Comparison of ENCODE assay signal across 35 cellular contexts in the genomic region with DNA sequence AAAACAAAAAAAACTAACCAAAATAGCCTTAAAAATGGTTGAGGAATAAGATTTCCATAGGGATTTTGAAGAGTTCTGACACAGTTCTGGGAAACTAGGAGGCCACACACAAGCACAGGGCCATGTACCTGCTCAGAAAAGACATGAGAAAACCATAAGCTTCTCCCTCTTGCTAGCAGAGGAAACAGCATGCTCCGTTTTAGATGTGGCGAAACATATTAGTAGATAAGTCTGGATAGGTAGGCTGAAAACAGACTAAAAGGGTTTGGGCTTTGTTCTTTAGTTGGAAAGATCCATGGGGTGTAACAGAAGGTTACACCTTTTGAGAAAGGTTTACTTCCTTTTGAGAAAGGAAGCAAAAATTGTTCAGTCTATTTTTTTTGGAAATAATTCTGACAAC. TPM values are rescaled to one million over a fixed set of nuclear protein-coding genes. Genes with fewer than 3 reads are reported as not detected.
"Had no signal": no experiment of that assay in that cellular context is flagged by ENCODE, and none has a peak within 500 bp of the region (broad histone marks: within the 10 kb centered on the region; RNA-seq: fewer than 3 reads in every experiment).

No MANE protein-coding gene starts in this region.

- H3K36me3 ChIP-seq: ascending aorta, brain microvascular endothelial cell, breast epithelium had no signal

- H3K4me1 ChIP-seq: ascending aorta, body of pancreas, breast epithelium had no signal

- H3K36me3 Mint-ChIP-seq: activated CD4-positive, alpha-beta memory T cell treated with anti-CD3 and anti-CD28 coated beads for 36 hours; activated naive CD4-positive, alpha-beta T cell treated with anti-CD3 and anti-CD28 coated beads, Interleukin-2, amount 50 U/mL, for 24 hours; activated naive CD8-positive, alpha-beta T cell had no signal

- H3K27ac Mint-ChIP-seq: activated B cell treated with CpG ODN at 0.5 μM for 24 hours; activated CD4-positive, alpha-beta memory T cell treated with anti-CD3 and anti-CD28 coated beads for 36 hours; activated CD4-positive, alpha-beta T cell treated with anti-CD3 and anti-CD28 coated beads, Interleukin-2, amount 10 ng/mL, durations not matched to agents 24 days and 14 days; activated CD8-positive, alpha-beta T cell treated with anti-CD3 and anti-CD28 coated beads for 36 hours; activated naive CD4-positive, alpha-beta T cell treated with anti-CD3 and anti-CD28 coated beads, Interleukin-2, amount 10 ng/mL, durations not matched to agents 7 days and 5 days; activated naive CD4-positive, alpha-beta T cell treated with anti-CD3 and anti-CD28 coated beads, Interleukin-2, amount 50 U/mL, for 24 hours; activated naive CD8-positive, alpha-beta T cell; activated naive CD8-positive, alpha-beta T cell treated with anti-CD3 and anti-CD28 coated beads, Interleukin-2, amount 10 ng/mL, durations not matched to agents 7 days and 5 days; activated naive CD8-positive, alpha-beta T cell treated with anti-CD3 and anti-CD28 coated beads, Interleukin-2, amount 50 U/mL, for 24 hours; activated T-helper 2 cell treated with anti-CD3 and anti-CD28 coated beads, Interferon-gamma antibody, Interleukin-2, Interleukin-4, amounts not matched to agents 10 μg/mL and 5 μg/mL and 100 μg/mL, durations not matched to agents 14 hours and 24 hours and 36 hours; T-helper 1 cell treated with Interleukin-12 subunit alpha and Interleukin-12 subunit beta and Interleukin-4 antibody, amounts not matched to agents 30 μg/mL and 1 μg/mL, for 36 hours; T-helper 2 cell treated with Interferon-gamma antibody and Interleukin-4, amounts not matched to agents 5 μg/mL and 100 μg/mL, for 36 hours had no signal

- FAIRE-seq: TTC549 had no signal

- H3K4me3 Mint-ChIP-seq: activated B cell treated with CpG ODN at 0.5 μM for 24 hours; activated CD4-positive, alpha-beta memory T cell treated with anti-CD3 and anti-CD28 coated beads for 36 hours; activated CD4-positive, alpha-beta T cell treated with anti-CD3 and anti-CD28 coated beads, Interleukin-2, amount 10 ng/mL, durations not matched to agents 24 days and 14 days; activated CD8-positive, alpha-beta T cell treated with anti-CD3 and anti-CD28 coated beads for 36 hours; activated naive CD4-positive, alpha-beta T cell treated with anti-CD3 and anti-CD28 coated beads, Interleukin-2, amount 10 ng/mL, durations not matched to agents 7 days and 5 days; activated naive CD4-positive, alpha-beta T cell treated with anti-CD3 and anti-CD28 coated beads, Interleukin-2, amount 50 U/mL, for 24 hours; activated naive CD8-positive, alpha-beta T cell; activated naive CD8-positive, alpha-beta T cell treated with anti-CD3 and anti-CD28 coated beads, Interleukin-2, amount 10 ng/mL, durations not matched to agents 7 days and 5 days; activated naive CD8-positive, alpha-beta T cell treated with anti-CD3 and anti-CD28 coated beads, Interleukin-2, amount 50 U/mL, for 24 hours; T-helper 1 cell treated with Interleukin-12 subunit alpha and Interleukin-12 subunit beta and Interleukin-4 antibody, amounts not matched to agents 30 μg/mL and 1 μg/mL, for 36 hours; T-helper 2 cell treated with Interferon-gamma antibody and Interleukin-4, amounts not matched to agents 5 μg/mL and 100 μg/mL, for 36 hours had no signal

- H3K9me3 ChIP-seq: ascending aorta, body of pancreas, breast epithelium had no signal

- ATAC-seq: activated CD8-positive, alpha-beta T cell treated with anti-CD3 and anti-CD28 coated beads for 36 hours; activated naive CD8-positive, alpha-beta T cell treated with anti-CD3 and anti-CD28 coated beads, Interleukin-2, amount 50 U/mL, for 24 hours; body of pancreas had no signal

- H3K27ac ChIP-seq: ascending aorta, body of pancreas, brain microvascular endothelial cell, breast epithelium, VCaP had no signal

- H3K27me3 ChIP-seq: ascending aorta, body of pancreas, brain microvascular endothelial cell had no signal

- H3K27me3 Mint-ChIP-seq: activated B cell treated with CpG ODN at 0.5 μM for 24 hours; activated CD4-positive, alpha-beta memory T cell treated with anti-CD3 and anti-CD28 coated beads for 36 hours; activated CD4-positive, alpha-beta T cell treated with anti-CD3 and anti-CD28 coated beads, Interleukin-2, amount 10 ng/mL, durations not matched to agents 24 days and 14 days; activated CD8-positive, alpha-beta T cell treated with anti-CD3 and anti-CD28 coated beads for 36 hours; activated naive CD4-positive, alpha-beta T cell treated with anti-CD3 and anti-CD28 coated beads, Interleukin-2, amount 10 ng/mL, durations not matched to agents 7 days and 5 days; activated naive CD4-positive, alpha-beta T cell treated with anti-CD3 and anti-CD28 coated beads, Interleukin-2, amount 50 U/mL, for 24 hours; activated naive CD8-positive, alpha-beta T cell; activated naive CD8-positive, alpha-beta T cell treated with anti-CD3 and anti-CD28 coated beads, Interleukin-2, amount 10 ng/mL, durations not matched to agents 7 days and 5 days; activated naive CD8-positive, alpha-beta T cell treated with anti-CD3 and anti-CD28 coated beads, Interleukin-2, amount 50 U/mL, for 24 hours had no signal

- H3K9me3 Mint-ChIP-seq: activated B cell treated with CpG ODN at 0.5 μM for 24 hours; activated CD4-positive, alpha-beta memory T cell treated with anti-CD3 and anti-CD28 coated beads for 36 hours; activated CD8-positive, alpha-beta T cell treated with anti-CD3 and anti-CD28 coated beads for 36 hours; activated naive CD4-positive, alpha-beta T cell treated with anti-CD3 and anti-CD28 coated beads, Interleukin-2, amount 10 ng/mL, durations not matched to agents 7 days and 5 days; activated naive CD4-positive, alpha-beta T cell treated with anti-CD3 and anti-CD28 coated beads, Interleukin-2, amount 50 U/mL, for 24 hours; activated naive CD8-positive, alpha-beta T cell treated with anti-CD3 and anti-CD28 coated beads, Interleukin-2, amount 10 ng/mL, durations not matched to agents 7 days and 5 days; activated naive CD8-positive, alpha-beta T cell treated with anti-CD3 and anti-CD28 coated beads, Interleukin-2, amount 50 U/mL, for 24 hours; activated T-helper 2 cell treated with anti-CD3 and anti-CD28 coated beads, Interferon-gamma antibody, Interleukin-2, Interleukin-4, amounts not matched to agents 10 μg/mL and 5 μg/mL and 100 μg/mL, durations not matched to agents 14 hours and 24 hours and 36 hours; T-helper 1 cell treated with Interleukin-12 subunit alpha and Interleukin-12 subunit beta and Interleukin-4 antibody, amounts not matched to agents 30 μg/mL and 1 μg/mL, for 36 hours; T-helper 2 cell treated with Interferon-gamma antibody and Interleukin-4, amounts not matched to agents 5 μg/mL and 100 μg/mL, for 36 hours had no signal

- DNase-seq: activated B cell treated with CpG ODN at 0.5 μM for 24 hours; activated CD4-positive, alpha-beta memory T cell treated with anti-CD3 and anti-CD28 coated beads for 36 hours; activated CD4-positive, alpha-beta T cell treated with anti-CD3 and anti-CD28 coated beads for 4 hours; activated CD4-positive, alpha-beta T cell treated with anti-CD3 and anti-CD28 coated beads, Interleukin-2, amount 10 ng/mL, durations not matched to agents 24 days and 14 days; activated CD4-positive, alpha-beta T cell treated with anti-CD3 and anti-CD28 coated beads, Interleukin-2, amount 50 U/mL, for 1 hour; activated CD4-positive, alpha-beta T cell treated with anti-CD3 and anti-CD28 coated beads, Interleukin-2, amount 50 U/mL, for 4 hours; activated CD4-positive, CD25-positive, alpha-beta regulatory T cell treated with anti-CD3 and anti-CD28 coated beads, Interleukin-2, amount 50 U/mL, for 72 hours; activated CD8-positive, alpha-beta memory T cell treated with anti-CD3 and anti-CD28 coated beads, Interleukin-2, amount 50 U/mL, for 4 hours; activated CD8-positive, alpha-beta T cell treated with anti-CD3 and anti-CD28 coated beads for 36 hours; activated effector memory CD4-positive, alpha-beta T cell treated with Interleukin-2 at 50 U/mL for 16 hours; activated gamma-delta T cell; activated naive CD4-positive, alpha-beta T cell treated with anti-CD3 and anti-CD28 coated beads, Interleukin-2, amount 10 ng/mL, durations not matched to agents 7 days and 5 days; activated naive CD4-positive, alpha-beta T cell treated with Interleukin-2 at 50 U/mL for 16 hours; activated naive CD8-positive, alpha-beta T cell treated with anti-CD3 and anti-CD28 coated beads, Interleukin-2, amount 10 ng/mL, durations not matched to agents 7 days and 5 days; activated naive CD8-positive, alpha-beta T cell treated with anti-CD3 and anti-CD28 coated beads, Interleukin-2, amount 50 U/mL, for 24 hours; activated T-cell treated with anti-CD3 and anti-CD28 coated beads for 4 hours; activated T-cell treated with anti-CD3 and anti-CD28 coated beads, Interleukin-2, amount 50 U/mL, for 1 hour; activated T-cell treated with anti-CD3 and anti-CD28 coated beads, Interleukin-2, amount 50 U/mL, for 48 hours; amygdala; anterior cingulate cortex; body of pancreas; brain microvascular endothelial cell; central memory CD4-positive, alpha-beta T cell; T-helper 2 cell; T-helper 9 cell had no signal

- H3K4me3 ChIP-seq: ascending aorta, body of pancreas, breast epithelium had no signal

RNA-seq across cellular contexts. Expression of gene VSIG4, which starts 10.9 kb away (rescaled TPM):
- total RNA-seq: activated B cell treated with CpG ODN at 0.5 μM for 24 hours; activated CD4-positive, alpha-beta memory T cell treated with anti-CD3 and anti-CD28 coated beads for 36 hours; activated CD4-positive, alpha-beta T cell treated with anti-CD3 and anti-CD28 coated beads, Interleukin-2, amount 10 ng/mL, durations not matched to agents 24 days and 14 days; activated CD8-positive, alpha-beta memory T cell treated with anti-CD3 and anti-CD28 coated beads for 36 hours; activated T-helper 2 cell treated with anti-CD3 and anti-CD28 coated beads, Interferon-gamma antibody, Interleukin-2, Interleukin-4, amounts not matched to agents 10 μg/mL and 5 μg/mL and 100 μg/mL, durations not matched to agents 14 hours and 24 hours and 36 hours had no signal
